In the genomic region with DNA sequence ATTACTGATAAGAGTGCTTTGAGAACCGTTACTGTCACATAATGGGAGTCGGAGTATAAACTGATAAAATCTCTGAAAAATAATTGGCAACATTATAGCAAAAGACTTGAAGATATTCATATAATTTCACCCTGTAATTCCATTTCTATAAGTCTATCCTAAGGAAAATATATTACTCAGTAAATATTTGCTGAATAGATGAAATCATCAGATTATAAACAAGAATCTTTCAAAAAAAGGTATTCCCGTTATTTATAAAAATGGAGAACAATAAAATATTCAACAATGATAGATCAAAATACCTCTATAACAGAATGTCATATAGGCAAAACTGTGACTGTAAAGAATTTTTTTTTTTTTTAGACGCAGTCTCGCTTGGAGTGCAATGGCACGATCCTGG, we compare ENCODE assay signal across 25 cellular contexts.
"Had no signal": no experiment of that assay in that cellular context is flagged by ENCODE, and none has a peak within 500 bp of the region (broad histone marks: within the 10 kb centered on the region; RNA-seq: fewer than 3 reads in every experiment).

No MANE protein-coding gene starts in this region.

- H3K36me3 ChIP-seq: thoracic aorta, uterus had no signal

- H3K27ac ChIP-seq: suprapubic skin, thoracic aorta, thyroid gland, tibial artery, transverse colon, upper lobe of left lung, upper lobe of right lung, uterus, vagina had no signal

- H3K4me1 ChIP-seq: stomach, thyroid gland, transverse colon, upper lobe of left lung, upper lobe of right lung, uterus, vagina had no signal

- ATAC-seq: stimulated activated effector memory CD8-positive, alpha-beta T cell treated with anti-CD3 and anti-CD28 coated beads, Interleukin-12 subunit alpha, Interleukin-12 subunit beta, amount 100 ng/mL, for 72 hours; stimulated activated memory B cell treated with anti-CD40 and anti-IgM and Interleukin-4, amounts not matched to agents 10 μg/mL and 1 μg/mL and 100 μg/mL, for 72 hours; stimulated activated naive B cell treated with anti-CD40 and anti-IgM and Interleukin-4, amounts not matched to agents 10 μg/mL and 1 μg/mL and 100 μg/mL, for 72 hours; stimulated activated naive CD8-positive, alpha-beta T cell treated with anti-CD3 and anti-CD28 coated beads, Interleukin-15, amount 100 ng/mL, for 72 hours; stimulated activated naive CD8-positive, alpha-beta T cell treated with anti-CD3 and anti-CD28 coated beads, Interleukin-15, Interleukin-2, amounts not matched to agents 100 U/mL and 50 U/mL, for 24 hours; upper lobe of right lung had no signal

- H3K27me3 ChIP-seq: stomach, suprapubic skin, testis, thyroid gland, tibial artery, tibial nerve, transverse colon, upper lobe of left lung, upper lobe of right lung, uterus, vagina had no signal

- H3K4me3 ChIP-seq: stomach, suprapubic skin, testis, thoracic aorta, thyroid gland, tibial artery, tibial nerve, transverse colon, upper lobe of left lung, upper lobe of right lung, uterus, vagina had no signal

- DNase-seq: stimulated activated CD4-positive, alpha-beta T cell treated with anti-CD3 and anti-CD28 coated beads, Interleukin-2, amount 100 ng/mL, for 48 hours; stimulated activated CD4-positive, alpha-beta T cell treated with anti-CD3 and anti-CD28 coated beads, Interleukin-4, amount 100 ng/mL, for 1 hour; stimulated activated CD4-positive, alpha-beta T cell treated with anti-CD3 and anti-CD28 coated beads, Interleukin-4, amount 100 ng/mL, for 24 hours; stimulated activated CD4-positive, alpha-beta T cell treated with anti-CD3 and anti-CD28 coated beads, Interleukin-4, amount 100 ng/mL, for 4 hours; stimulated activated CD8-positive, alpha-beta memory T cell treated with anti-CD3 and anti-CD28 coated beads, Interleukin-4, amount 100 ng/mL, for 48 hours; stimulated activated naive B cell treated with anti-CD40 and anti-IgM and Interleukin-4, amounts not matched to agents 10 μg/mL and 1 μg/mL and 100 μg/mL, for 72 hours; stimulated activated naive CD4-positive, alpha-beta T cell; stimulated activated naive CD4-positive, alpha-beta T cell treated with Interleukin-2 at 50 U/mL for 16 hours; stimulated activated naive CD8-positive, alpha-beta T cell treated with anti-CD3 and anti-CD28 coated beads, Interleukin-15, amount 100 ng/mL, for 72 hours; stimulated activated naive CD8-positive, alpha-beta T cell treated with anti-CD3 and anti-CD28 coated beads, Interleukin-15, Interleukin-2, amounts not matched to agents 100 U/mL and 50 U/mL, for 24 hours; stomach; transverse colon; trophoblast cell; upper lobe of left lung; upper lobe of right lung; uterus had no signal

- H3K9me3 ChIP-seq: suprapubic skin, testis, thoracic aorta, thyroid gland, tibial artery, tibial nerve, upper lobe of right lung, uterus, vagina had no signal
